In genomic region chr6:8061736-8062135, GRCh38 we compare ENCODE assay signal across 26 cellular contexts.
"Had no signal": no experiment of that assay in that cellular context is flagged by ENCODE, and none has a peak within 500 bp of the region (broad histone marks: within the 10 kb centered on the region; RNA-seq: fewer than 3 reads in every experiment).

No MANE protein-coding gene starts in this region.

- H3K27me3 Mint-ChIP-seq: dendritic cell treated with granulocyte-macrophage colony-stimulating factor and Interleukin-4, amounts not matched to agents 40 ng/mL and 50 ng/mL, for 4 days; effector memory CD8-positive, alpha-beta T cell had no signal

- H3K27me3 ChIP-seq: colonic mucosa, esophagus squamous epithelium, gastrocnemius medialis, heart right ventricle had no signal

- H3K9me3 ChIP-seq: colonic mucosa, esophagus squamous epithelium, gastrocnemius medialis, heart right ventricle, left ventricle myocardium inferior, lower lobe of right lung had no signal

- H3K9me3 Mint-ChIP-seq: dendritic cell treated with granulocyte-macrophage colony-stimulating factor and Interleukin-4, amounts not matched to agents 40 ng/mL and 50 ng/mL, for 4 days; effector memory CD8-positive, alpha-beta T cell; endodermal cell; immature natural killer cell had no signal

- H3K4me3 Mint-ChIP-seq: dendritic cell treated with granulocyte-macrophage colony-stimulating factor and Interleukin-4, amounts not matched to agents 40 ng/mL and 50 ng/mL, for 4 days; effector memory CD8-positive, alpha-beta T cell; endodermal cell; immature natural killer cell had no signal

- H3K27ac Mint-ChIP-seq: dendritic cell treated with granulocyte-macrophage colony-stimulating factor and Interleukin-4, amounts not matched to agents 40 ng/mL and 50 ng/mL, for 4 days; endodermal cell had no signal

- H3K4me3 ChIP-seq: colonic mucosa, esophagus squamous epithelium, gastrocnemius medialis, heart right ventricle, left ventricle myocardium inferior, lower lobe of right lung had no signal

- H3K27ac ChIP-seq: colonic mucosa, epithelial cell of prostate, esophagus squamous epithelium, gastrocnemius medialis, heart right ventricle, left ventricle myocardium inferior, lower lobe of right lung had no signal

- ATAC-seq: effector memory CD8-positive, alpha-beta T cell; esophagus mucosa; gastrocnemius medialis; heart right ventricle; left colon; left lobe of liver; lower lobe of right lung had no signal

- DNase-seq: colonic mucosa; cortex of kidney; effector CD8-positive, alpha-beta T cell; effector memory CD8-positive, alpha-beta T cell; endodermal cell; esophagus squamous epithelium; foreskin fibroblast; foreskin melanocyte; gastrocnemius medialis; glutamatergic neuron; head of caudate nucleus; heart right ventricle; hippocampal formation; immature natural killer cell; islet precursor cell; kidney; kidney glomerular epithelial cell; left colon; left ventricle myocardium inferior; lower lobe of right lung; mesendoderm; midbrain had no signal

- H3K36me3 ChIP-seq: colonic mucosa, gastrocnemius medialis had no signal
